In the genomic region with DNA sequence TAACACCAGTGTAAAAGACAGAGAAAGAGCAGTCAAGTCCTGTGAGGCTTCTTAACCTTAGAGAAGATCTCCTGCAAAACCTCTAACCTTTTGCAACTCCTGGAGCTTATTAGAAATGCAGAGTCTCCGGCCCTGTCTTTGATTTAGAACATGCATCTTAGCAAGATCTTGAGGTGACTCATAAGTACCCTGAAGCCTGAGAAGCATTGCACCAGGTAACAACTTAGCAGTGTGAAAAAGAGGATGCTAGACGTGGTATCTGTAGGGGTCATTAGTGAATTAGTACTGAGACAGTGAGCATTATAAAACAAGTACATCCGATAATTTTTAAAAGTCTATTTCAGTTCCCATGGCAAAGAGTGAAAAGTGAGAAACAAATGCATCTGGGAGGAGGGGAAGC, we compare ENCODE assay signal across 16 cellular contexts. TPM values are rescaled to one million over a fixed set of nuclear protein-coding genes. Genes with fewer than 3 reads are reported as not detected.
A peak's percentile ranks its signal among the peaks of the same experiment; 100 is the strongest.
DNase-seq lines count a peak whose midpoint lies in the region; ATAC-seq and TF ChIP-seq lines count a peak whose summit lies in the region.
"Had no signal": no experiment of that assay in that cellular context is flagged by ENCODE, and none has a peak within 500 bp of the region (broad histone marks: within the 10 kb centered on the region; RNA-seq: fewer than 3 reads in every experiment).

No MANE protein-coding gene starts in this region.

- H3K27me3 ChIP-seq in endodermal cell (ENCODE audit: control insufficient read depth, insufficient read depth, low read length, poor library complexity, severe bottlenecking) (no peaks in the 10 kb centered on the region), gastrocnemius medialis (no peaks in the 10 kb centered on the region)

- H3K4me3 ChIP-seq in endodermal cell (ENCODE audit: low read length), result no peak overlapping the region
- H3K4me3 ChIP-seq in gastrocnemius medialis, result peak overlapping the region in 1 of 4 donors; percentile 10
- H3K4me3 ChIP-seq: GM23248, K562, mucosa of descending colon had no signal

- TF ChIP-seq CTCF in endodermal cell (conservative IDR thresholded peaks at IDR 0.05) (no peak), gastrocnemius medialis (IDR thresholded peaks at IDR 0.05 in 4 of 5, conservative IDR thresholded peaks at IDR 0.05 in 1 of 5) (no peak), GM10266 (IDR thresholded peaks at IDR 0.05; ENCODE audit: control insufficient read depth, insufficient read depth, low read depth, missing control alignments) (no peak)

- no peaks in the 10 kb centered on the region for H3K27me3 Mint-ChIP-seq in endodermal cell (ENCODE audit: insufficient read depth)

- H3K4me1 ChIP-seq in endodermal cell (ENCODE audit: control insufficient read depth, insufficient read depth, low read length), result peaks cover 5% of the 10 kb centered on the region
- peaks cover 99 to 100% of the 10 kb centered on the region in 2 donors for H3K4me1 ChIP-seq in gastrocnemius medialis

- 91 to 94% methylated on average over 3 of the region's 3 CpGs for WGBS in endodermal cell (ENCODE audit: insufficient coverage in 1 of 2, insufficient read length in 1 of 2), 2 experiments

- H3K36me3 ChIP-seq in endodermal cell (ENCODE audit: control insufficient read depth, insufficient read depth, low read length), result no peaks in the 10 kb centered on the region
- H3K36me3 ChIP-seq in gastrocnemius medialis, result no peaks in the 10 kb centered on the region

- intact Hi-C loops in gastrocnemius medialis (cut with DNase I; ENCODE audit: low total_unique reads), result no loop called here

- peak overlapping the region; percentile 38 for H3K27ac Mint-ChIP-seq in endodermal cell
- H3K27ac Mint-ChIP-seq: CD4-positive, CD25-positive, alpha-beta regulatory T cell; progenitor cell of endocrine pancreas had no signal

- H3K9me3 Mint-ChIP-seq in endodermal cell, result no peaks in the 10 kb centered on the region
- H3K9me3 Mint-ChIP-seq: CD4-positive, CD25-positive, alpha-beta regulatory T cell had no signal

- no peak overlapping the region for H3K4me3 Mint-ChIP-seq in endodermal cell
- H3K4me3 Mint-ChIP-seq: CD4-positive, CD25-positive, alpha-beta regulatory T cell had no signal

- TF ChIP-seq POLR2A in gastrocnemius medialis (IDR thresholded peaks at IDR 0.05), result no peak

- peak overlapping the region; percentile 81 for H3K27ac ChIP-seq in endodermal cell (ENCODE audit: low read depth, low read length)
- peak overlapping the region; percentile 86 to 97 (median 92) for H3K27ac ChIP-seq in gastrocnemius medialis
- H3K27ac ChIP-seq: GM23248 had no signal

- peak; percentile 40 for ATAC-seq in GM18511 (IDR thresholded peaks at IDR 0.05; ENCODE audit: unreplicated experiment)
- peak; percentile 32 for ATAC-seq in HG02981 (IDR thresholded peaks at IDR 0.05; ENCODE audit: unreplicated experiment)
- no peak for ATAC-seq in gastrocnemius medialis
- no peak for ATAC-seq in GM21529 (IDR thresholded peaks at IDR 0.05; ENCODE audit: unreplicated experiment)
- ATAC-seq: K562, mucosa of descending colon had no signal

- peaks cover 16% of the 10 kb centered on the region for H3K4me1 Mint-ChIP-seq in endodermal cell
- H3K4me1 Mint-ChIP-seq: CD4-positive, CD25-positive, alpha-beta regulatory T cell had no signal

- no peaks in the 10 kb centered on the region for H3K36me3 Mint-ChIP-seq in endodermal cell (ENCODE audit: low read depth)
- H3K36me3 Mint-ChIP-seq: CD4-positive, CD25-positive, alpha-beta regulatory T cell had no signal

- in situ Hi-C loops in gastrocnemius medialis (cut with MboI; ENCODE audit: low sequenced_read_pairs in 4 of 4), result no loop called here

- H3K9me3 ChIP-seq in endodermal cell (ENCODE audit: control insufficient read depth, low read length) (no peaks in the 10 kb centered on the region), gastrocnemius medialis (no peaks in the 10 kb centered on the region)
- H3K9me3 ChIP-seq: mucosa of descending colon had no signal

- DNase-seq in endodermal cell, result no peak
- no peak for DNase-seq in gastrocnemius medialis
- DNase-seq in activated CD8-positive, alpha-beta memory T cell treated with anti-CD3 and anti-CD28 coated beads, Interleukin-2, amount 50 U/mL, for 4 hours, result no peak
- no peak for DNase-seq in NCI-H526 (lab: John Stamatoyannopoulos, UW)
- no peak for DNase-seq in GM10266 (ENCODE audit: extremely low spot score)
- DNase-seq: activated CD4-positive, alpha-beta T cell treated with anti-CD3 and anti-CD28 coated beads, Interleukin-2, amount 50 U/mL, for 48 hours; amniotic stem cell; CD4-positive, CD25-positive, alpha-beta regulatory T cell; GM23248; mucosa of descending colon; stimulated activated CD4-positive, alpha-beta T cell treated with anti-CD3 and anti-CD28 coated beads, Interleukin-2, amount 100 ng/mL, for 48 hours had no signal

- H3K9ac ChIP-seq in endodermal cell (ENCODE audit: extremely low read depth, low read length, poor library complexity, severe bottlenecking), result no peak overlapping the region
- H3K9ac ChIP-seq: GM23248 had no signal

RNA-seq across cellular contexts. Expression of gene SCHIP1, which starts 20.6 kb away (rescaled TPM):
- total RNA-seq in endodermal cell, result under 1 TPM; 0.64 to 0.84 TPM
- polyA plus RNA-seq in endodermal cell (2013, experiment 1 of 2), result 54.3 TPM
- 49.1 TPM for polyA plus RNA-seq in endodermal cell (2013, experiment 2 of 2)
- 100 to 1,000 TPM in 1 of 4 donors, 10 to 100 TPM in 3; 36.8 to 325 (median 85.6) TPM for total RNA-seq in gastrocnemius medialis
- total RNA-seq: CD4-positive, CD25-positive, alpha-beta regulatory T cell; K562 had no signal
- polyA plus RNA-seq: CD4-positive, CD25-positive, alpha-beta regulatory T cell; K562 had no signal

Comparison
In these comparisons a context has a peak if more than half of its experiments do, and no peak if none do; other contexts are left out.
1. ATAC-seq: peak in GM18511 (single experiment) and HG02981 (single experiment); none in gastrocnemius medialis (0 of 2) and GM21529 (single experiment).
2. RNA of gene SCHIP1, which starts 20.6 kb away (total RNA-seq): 36.8 to 325 TPM in gastrocnemius medialis; 0.64 to 0.84 TPM in endodermal cell; every median in the first group is over 10 times any median in the second.